11 cellular contexts compared by ENCODE assay signal in the genomic region with DNA sequence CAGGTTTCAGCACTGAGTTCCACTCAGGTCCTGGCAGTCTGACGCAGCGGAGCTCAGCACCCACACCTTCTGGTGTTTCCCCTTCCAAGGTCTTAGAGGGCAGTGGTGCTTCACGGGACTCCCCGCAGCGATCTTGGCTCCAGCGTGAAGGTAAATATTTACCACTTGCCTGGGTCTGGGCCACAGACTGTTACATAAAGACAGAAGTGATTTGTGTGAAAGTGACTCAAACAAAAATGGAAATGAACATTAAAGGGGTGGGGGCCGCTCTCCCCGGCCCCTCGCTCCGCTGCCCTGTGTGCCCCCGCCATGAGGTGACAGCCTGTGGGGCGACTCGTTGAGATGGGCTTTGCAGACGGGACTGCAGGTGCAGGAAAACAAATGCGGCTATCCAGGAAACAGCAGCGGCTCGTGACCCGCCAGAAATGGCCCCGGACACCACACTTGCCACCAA. TPM values are rescaled to one million over a fixed set of nuclear protein-coding genes. Genes with fewer than 3 reads are reported as not detected.
DNase-seq lines count a peak whose midpoint lies in the region; ATAC-seq and TF ChIP-seq lines count a peak whose summit lies in the region.
"Had no signal": no experiment of that assay in that cellular context is flagged by ENCODE, and none has a peak within 500 bp of the region (broad histone marks: within the 10 kb centered on the region; RNA-seq: fewer than 3 reads in every experiment).

No MANE protein-coding gene starts in this region.

- no peaks in the 10 kb centered on the region for H3K27me3 Mint-ChIP-seq in activated CD8-positive, alpha-beta memory T cell treated with anti-CD3 and anti-CD28 coated beads, Interleukin-2, amount 10 ng/mL, durations not matched to agents 7 days and 5 days
- no peaks in the 10 kb centered on the region for H3K27me3 Mint-ChIP-seq in osteocyte (ENCODE audit: unreplicated experiment)
- H3K27me3 Mint-ChIP-seq in activated CD8-positive, alpha-beta T cell treated with anti-CD3 and anti-CD28 coated beads for 36 hours, result no peaks in the 10 kb centered on the region

- ATAC-seq in activated CD8-positive, alpha-beta memory T cell treated with anti-CD3 and anti-CD28 coated beads, Interleukin-2, amount 10 ng/mL, durations not matched to agents 7 days and 5 days, result no peak
- no peak for ATAC-seq in activated CD8-positive, alpha-beta T cell treated with anti-CD3 and anti-CD28 coated beads for 36 hours
- ATAC-seq: WTC11 had no signal

- H3K9me3 Mint-ChIP-seq in activated CD8-positive, alpha-beta memory T cell treated with anti-CD3 and anti-CD28 coated beads, Interleukin-2, amount 10 ng/mL, durations not matched to agents 7 days and 5 days (ENCODE audit: low read depth), result no peaks in the 10 kb centered on the region
- H3K9me3 Mint-ChIP-seq in osteocyte (ENCODE audit: unreplicated experiment), result no peaks in the 10 kb centered on the region
- H3K9me3 Mint-ChIP-seq in activated CD8-positive, alpha-beta T cell treated with anti-CD3 and anti-CD28 coated beads for 36 hours, result no peaks in the 10 kb centered on the region
- H3K9me3 Mint-ChIP-seq: WTC11 had no signal

- H3K27ac Mint-ChIP-seq in activated CD8-positive, alpha-beta memory T cell treated with anti-CD3 and anti-CD28 coated beads, Interleukin-2, amount 10 ng/mL, durations not matched to agents 7 days and 5 days, result no peak overlapping the region
- no peak overlapping the region for H3K27ac Mint-ChIP-seq in osteocyte (ENCODE audit: unreplicated experiment)
- H3K27ac Mint-ChIP-seq in activated CD8-positive, alpha-beta T cell treated with anti-CD3 and anti-CD28 coated beads for 36 hours, result no peak overlapping the region

- peak; percentile 96 for DNase-seq in DMS79 treated with DMSO at 0.1 percent for 48 hours (lab: John Stamatoyannopoulos, UW)
- peak; percentile 31 for DNase-seq in NCI-H128 (lab: John Stamatoyannopoulos, UW; ENCODE audit: unreplicated experiment)
- peak; percentile 33 for DNase-seq in activated CD8-positive, alpha-beta memory T cell treated with anti-CD3 and anti-CD28 coated beads, Interleukin-2, amount 10 ng/mL, durations not matched to agents 7 days and 5 days
- DNase-seq in osteocyte (ENCODE audit: extremely low spot score, unreplicated experiment), result peak; percentile 75
- DNase-seq in NCI-H226, result no peak
- no peak for DNase-seq in LoVo (ENCODE audit: low spot score)
- DNase-seq in activated CD8-positive, alpha-beta T cell treated with anti-CD3 and anti-CD28 coated beads for 36 hours, result no peak
- DNase-seq: activated naive CD4-positive, alpha-beta T cell; NCI-H524 treated with DMSO at 0.1 percent for 48 hours; stimulated activated naive CD4-positive, alpha-beta T cell treated with Interleukin-2 at 50 U/mL for 16 hours had no signal

- POLR2A ChIA-PET in activated CD8-positive, alpha-beta T cell treated with anti-CD3 and anti-CD28 coated beads for 36 hours (lab: Charles Lee), result no interaction called here

- H3K4me1 Mint-ChIP-seq in activated CD8-positive, alpha-beta memory T cell treated with anti-CD3 and anti-CD28 coated beads, Interleukin-2, amount 10 ng/mL, durations not matched to agents 7 days and 5 days, result peaks cover 3% of the 10 kb centered on the region
- peaks cover 4% of the 10 kb centered on the region for H3K4me1 Mint-ChIP-seq in osteocyte (ENCODE audit: unreplicated experiment)
- H3K4me1 Mint-ChIP-seq in activated CD8-positive, alpha-beta T cell treated with anti-CD3 and anti-CD28 coated beads for 36 hours (ENCODE audit: low read depth), result peaks cover 19% of the 10 kb centered on the region

- TF ChIP-seq CTCF in osteocyte (IDR thresholded peaks at IDR 0.05), result no peak
- no peak for TF ChIP-seq CTCF in activated CD8-positive, alpha-beta T cell treated with anti-CD3 and anti-CD28 coated beads for 36 hours (IDR thresholded peaks at IDR 0.05)

- no peak overlapping the region for H3K4me3 Mint-ChIP-seq in activated CD8-positive, alpha-beta memory T cell treated with anti-CD3 and anti-CD28 coated beads, Interleukin-2, amount 10 ng/mL, durations not matched to agents 7 days and 5 days
- no peak overlapping the region for H3K4me3 Mint-ChIP-seq in osteocyte (ENCODE audit: unreplicated experiment)
- no peak overlapping the region for H3K4me3 Mint-ChIP-seq in activated CD8-positive, alpha-beta T cell treated with anti-CD3 and anti-CD28 coated beads for 36 hours
- H3K4me3 Mint-ChIP-seq: WTC11 had no signal

- intact Hi-C loops in activated CD8-positive, alpha-beta T cell treated with anti-CD3 and anti-CD28 coated beads for 36 hours (cut with micrococcal nuclease), result no loop called here

- H3K36me3 Mint-ChIP-seq in activated CD8-positive, alpha-beta memory T cell treated with anti-CD3 and anti-CD28 coated beads, Interleukin-2, amount 10 ng/mL, durations not matched to agents 7 days and 5 days, result no peaks in the 10 kb centered on the region
- peaks cover 18% of the 10 kb centered on the region for H3K36me3 Mint-ChIP-seq in osteocyte (ENCODE audit: unreplicated experiment)
- H3K36me3 Mint-ChIP-seq in activated CD8-positive, alpha-beta T cell treated with anti-CD3 and anti-CD28 coated beads for 36 hours (ENCODE audit: low read depth), result peaks cover 2% of the 10 kb centered on the region

- CTCF ChIA-PET in activated CD8-positive, alpha-beta memory T cell treated with anti-CD3 and anti-CD28 coated beads, Interleukin-2, amount 10 ng/mL, durations not matched to agents 7 days and 5 days (lab: Charles Lee), result no interaction called here
- CTCF ChIA-PET in activated CD8-positive, alpha-beta T cell treated with anti-CD3 and anti-CD28 coated beads for 36 hours (lab: Charles Lee), result interaction anchor here (1.2 kb wide), 1 partner anchor 10 kb away, joined by 3 read pairs; no protein-coding TSS in a partner anchor

RNA-seq across cellular contexts. Expression of a gene that starts 55.0 kb away (rescaled TPM):
- 1 to 10 TPM; 5.0 to 5.3 TPM for total RNA-seq in activated CD8-positive, alpha-beta memory T cell treated with anti-CD3 and anti-CD28 coated beads, Interleukin-2, amount 10 ng/mL, durations not matched to agents 7 days and 5 days
- 7.1 and 10.4 TPM in 2 replicates for total RNA-seq in osteocyte
- total RNA-seq in activated CD8-positive, alpha-beta T cell treated with anti-CD3 and anti-CD28 coated beads for 36 hours, result 1 to 10 TPM; 4.0 to 5.3 TPM

Comparison
In these comparisons a context has a peak if more than half of its experiments do, and no peak if none do; other contexts are left out.
1. DNase-seq: peak in DMS79 treated with DMSO at 0.1 percent for 48 hours (single experiment), NCI-H128 (single experiment), activated CD8-positive, alpha-beta memory T cell treated with anti-CD3 and anti-CD28 coated beads, Interleukin-2, amount 10 ng/mL, durations not matched to agents 7 days and 5 days (single experiment) and osteocyte (single experiment); none in NCI-H226 (single experiment), LoVo (single experiment) and activated CD8-positive, alpha-beta T cell treated with anti-CD3 and anti-CD28 coated beads for 36 hours (single experiment).